In the genomic region with DNA sequence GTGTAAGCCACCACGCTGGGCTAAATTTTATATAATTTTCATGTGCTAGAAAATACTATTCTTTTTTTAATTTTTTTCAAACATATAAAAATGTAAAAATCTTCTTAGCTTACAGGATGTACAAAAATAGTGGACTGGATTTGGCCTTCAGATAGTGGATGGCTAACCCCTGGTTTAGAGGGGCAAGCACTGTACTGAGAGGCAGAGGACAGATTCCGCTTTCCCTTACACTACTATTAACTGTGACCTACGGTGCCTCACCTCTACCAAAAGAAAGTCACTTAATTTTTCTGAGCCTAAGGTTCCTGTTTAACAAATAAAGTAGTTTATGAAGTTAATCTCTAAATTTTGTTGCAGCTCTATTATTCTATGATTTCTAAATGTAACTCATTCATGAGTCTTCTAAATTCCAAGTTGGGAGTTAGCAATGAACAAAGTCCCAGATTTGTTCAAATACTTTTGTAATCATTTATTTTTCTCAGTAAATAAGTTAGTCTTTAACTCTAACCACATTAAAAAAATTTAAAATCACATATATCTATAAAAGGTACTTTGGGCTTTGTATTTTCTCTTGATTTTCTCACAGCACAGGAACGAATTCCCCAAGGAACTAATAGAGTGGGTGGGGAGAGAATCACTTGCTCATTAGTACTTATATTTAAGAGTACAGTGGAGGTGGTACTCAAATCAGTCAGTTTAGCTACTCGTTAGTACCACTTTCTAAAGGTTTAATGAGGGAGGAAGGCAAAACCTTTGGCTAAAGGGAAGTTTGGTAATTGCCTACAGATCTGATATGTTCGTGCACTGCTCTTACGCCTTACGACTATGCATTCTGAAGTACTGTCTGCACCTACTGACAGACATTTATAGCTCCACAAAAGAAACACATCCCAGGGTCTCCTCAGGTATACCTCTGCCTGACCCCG, we compare ENCODE assay signal across 18 cellular contexts. TPM values are rescaled to one million over a fixed set of nuclear protein-coding genes. Genes with fewer than 3 reads are reported as not detected.
DNase-seq lines count a peak whose midpoint lies in the region; ATAC-seq and TF ChIP-seq lines count a peak whose summit lies in the region.
"Had no signal": no experiment of that assay in that cellular context is flagged by ENCODE, and none has a peak within 500 bp of the region (broad histone marks: within the 10 kb centered on the region; RNA-seq: fewer than 3 reads in every experiment).

No MANE protein-coding gene starts in this region.

- H3K23ac ChIP-seq in mesendoderm (ENCODE audit: low read length), result no peak overlapping the region

- no peaks in the 10 kb centered on the region for H3K27me3 ChIP-seq in Karpas-422 (ENCODE audit: low read length)
- H3K27me3 ChIP-seq in PC-9 (ENCODE audit: insufficient read depth, low read depth), result no peaks in the 10 kb centered on the region
- no peaks in the 10 kb centered on the region for H3K27me3 ChIP-seq in mesendoderm (ENCODE audit: insufficient read depth, low read length, poor library complexity)

- H3K27ac ChIP-seq in Karpas-422 (ENCODE audit: low read length), result no peak overlapping the region
- H3K27ac ChIP-seq in PC-9, result no peak overlapping the region
- no peak overlapping the region for H3K27ac ChIP-seq in mesendoderm (ENCODE audit: low read depth, low read length)

- no peaks in the 10 kb centered on the region for H3K36me3 Mint-ChIP-seq in MCF 10A (ENCODE audit: insufficient read depth, unreplicated experiment)
- no peaks in the 10 kb centered on the region for H3K36me3 Mint-ChIP-seq in activated T-cell treated with anti-CD3 and anti-CD28 coated beads, Interleukin-2, amount 50 U/mL, for 72 hours (ENCODE audit: insufficient read depth in 2 of 2)
- H3K36me3 Mint-ChIP-seq: CD4-positive, alpha-beta memory T cell had no signal

- no peak overlapping the region for H4K8ac ChIP-seq in mesendoderm (ENCODE audit: low read depth, low read length)

- no peaks in the 10 kb centered on the region for H3F3A ChIP-seq in PC-9 (ENCODE audit: insufficient read depth, low read depth)

- no peaks in the 10 kb centered on the region for H3K9me3 Mint-ChIP-seq in MCF 10A (ENCODE audit: unreplicated experiment)
- peaks cover 2 to 7% of the 10 kb centered on the region in 2 donors for H3K9me3 Mint-ChIP-seq in activated T-cell treated with anti-CD3 and anti-CD28 coated beads, Interleukin-2, amount 50 U/mL, for 72 hours
- H3K9me3 Mint-ChIP-seq: GM23338 had no signal

- H3K79me2 ChIP-seq in Karpas-422 (ENCODE audit: low read length) (no peaks in the 10 kb centered on the region), PC-9 (ENCODE audit: low read depth) (no peaks in the 10 kb centered on the region), mesendoderm (ENCODE audit: control insufficient read depth, insufficient read depth, low read length) (no peaks in the 10 kb centered on the region)

- peak; percentile 25 for DNase-seq in Karpas-422
- DNase-seq in PC-9, result no peak
- no peak for DNase-seq in left lobe of liver (ENCODE audit: low spot score)
- no peak for DNase-seq in MCF 10A (ENCODE audit: unreplicated experiment)
- no peak for DNase-seq in mesendoderm
- DNase-seq in activated T-cell treated with anti-CD3 and anti-CD28 coated beads, Interleukin-2, amount 50 U/mL, for 72 hours, result no peak
- DNase-seq: C1 segment of cervical spinal cord; Calu3; CD4-positive, alpha-beta memory T cell; COR-L47; DMS79; EL; GDM1; HCEC 1CT had no signal

- H3K27ac Mint-ChIP-seq in MCF 10A (ENCODE audit: low read depth, unreplicated experiment), result no peak overlapping the region
- H3K27ac Mint-ChIP-seq in activated T-cell treated with anti-CD3 and anti-CD28 coated beads, Interleukin-2, amount 50 U/mL, for 72 hours, result no peak overlapping the region
- H3K27ac Mint-ChIP-seq: CD4-positive, alpha-beta memory T cell; GM23338 had no signal

- peaks cover 2% of the 10 kb centered on the region for H3K4me1 Mint-ChIP-seq in MCF 10A (ENCODE audit: insufficient read depth, unreplicated experiment)
- H3K4me1 Mint-ChIP-seq in activated T-cell treated with anti-CD3 and anti-CD28 coated beads, Interleukin-2, amount 50 U/mL, for 72 hours (ENCODE audit: low read depth), result no peaks in the 10 kb centered on the region
- H3K4me1 Mint-ChIP-seq: CD4-positive, alpha-beta memory T cell; GM23338 had no signal

- no CpG with 5 or more reads among the region's 9 CpGs for WGBS in mesendoderm (ENCODE audit: extremely low coverage, insufficient coverage, low lambda C conversion rate)

- intact Hi-C loops in PC-9 (cut with micrococcal nuclease; ENCODE audit: unreplicated experiment) (no loop called here), MCF 10A (cut with micrococcal nuclease) (no loop called here)

- no peak overlapping the region for H3K56ac ChIP-seq in mesendoderm (ENCODE audit: low read length)

- no peak overlapping the region for H3K4me3 ChIP-seq in Karpas-422 (ENCODE audit: low read length)
- H3K4me3 ChIP-seq in PC-9, result no peak overlapping the region
- H3K4me3 ChIP-seq in mesendoderm (ENCODE audit: low read length), result no peak overlapping the region
- H3K4me3 ChIP-seq: GM23338 had no signal

- no peak overlapping the region for H3K4me2 ChIP-seq in Karpas-422 (ENCODE audit: low read depth, low read length, poor library complexity, severe bottlenecking)
- no peak overlapping the region for H3K4me2 ChIP-seq in PC-9
- H3K4me2 ChIP-seq in mesendoderm (ENCODE audit: low read length), result no peak overlapping the region
- H3K4me2 ChIP-seq: GM23338 had no signal

- no peak overlapping the region for H2AK5ac ChIP-seq in mesendoderm (ENCODE audit: low read length)

- H3K4ac ChIP-seq in mesendoderm (ENCODE audit: low read depth, low read length), result no peak overlapping the region

- H3K4me3 Mint-ChIP-seq in MCF 10A (ENCODE audit: unreplicated experiment), result no peak overlapping the region
- no peak overlapping the region for H3K4me3 Mint-ChIP-seq in activated T-cell treated with anti-CD3 and anti-CD28 coated beads, Interleukin-2, amount 50 U/mL, for 72 hours
- H3K4me3 Mint-ChIP-seq: CD4-positive, alpha-beta memory T cell; GM23338 had no signal

- H3K9me3 ChIP-seq in Karpas-422 (ENCODE audit: low read length) (no peaks in the 10 kb centered on the region), PC-9 (ENCODE audit: insufficient read depth, low read depth) (no peaks in the 10 kb centered on the region)

- CTCF ChIA-PET in PC-9 (lab: Charles Lee) (no interaction called here), MCF 10A (lab: Yijun Ruan, JAX) (no interaction called here)

- no peak for TF ChIP-seq CTCF in PC-9 (conservative IDR thresholded peaks at IDR 0.05)
- no peak for TF ChIP-seq CTCF in MCF 10A (IDR thresholded peaks at IDR 0.05; ENCODE audit: unreplicated experiment)

- no peak overlapping the region for H3K18ac ChIP-seq in mesendoderm (ENCODE audit: low read length)

- no TSS peak for BruUV-seq in PC-9 (replicated peaks; lab: Mats Ljungman, UMichigan)
- no TSS peak for BruUV-seq in MCF 10A (replicated peaks; lab: Mats Ljungman, UMichigan)

- no peaks in the 10 kb centered on the region; the same call in 1 of the 2 replicates for H3K9me2 ChIP-seq in Karpas-422 (replicated peaks; ENCODE audit: insufficient read depth, low read length)
- no peaks in the 10 kb centered on the region for H3K9me2 ChIP-seq in PC-9 (ENCODE audit: insufficient read depth)

- POLR2A ChIA-PET in PC-9 (lab: Charles Lee; ENCODE audit: unreplicated experiment) (no interaction called here), MCF 10A (lab: Yijun Ruan, JAX) (no interaction called here)

- H2AFZ ChIP-seq in Karpas-422 (ENCODE audit: low read length), result no peak overlapping the region
- H2AFZ ChIP-seq in PC-9, result 0 out of 2 replicates have a peak overlapping the region, but pooled peaks have one; percentile 58
- H2AFZ ChIP-seq: GM23338 had no signal

- no peaks in the 10 kb centered on the region for H4K20me1 ChIP-seq in Karpas-422 (ENCODE audit: insufficient read depth, low read depth, low read length)
- no peaks in the 10 kb centered on the region for H4K20me1 ChIP-seq in PC-9 (ENCODE audit: insufficient read depth)

- H2BK5ac ChIP-seq in mesendoderm (ENCODE audit: low read length), result no peak overlapping the region

- H3K36me3 ChIP-seq in Karpas-422 (ENCODE audit: insufficient read depth, low read length) (no peaks in the 10 kb centered on the region), PC-9 (ENCODE audit: low read depth) (no peaks in the 10 kb centered on the region), mesendoderm (ENCODE audit: control insufficient read depth, insufficient read depth, low read length) (no peaks in the 10 kb centered on the region)

- no peak overlapping the region for H2BK120ac ChIP-seq in mesendoderm (ENCODE audit: low read depth, low read length)

- no peaks in the 10 kb centered on the region for H3K79me1 ChIP-seq in mesendoderm (ENCODE audit: low read length)

- no peak overlapping the region for H4K5ac ChIP-seq in mesendoderm (ENCODE audit: low read length)

- no peaks in the 10 kb centered on the region for H3K27me3 Mint-ChIP-seq in MCF 10A (ENCODE audit: insufficient read depth, unreplicated experiment)
- H3K27me3 Mint-ChIP-seq in activated T-cell treated with anti-CD3 and anti-CD28 coated beads, Interleukin-2, amount 50 U/mL, for 72 hours (ENCODE audit: low read depth), result no peaks in the 10 kb centered on the region
- H3K27me3 Mint-ChIP-seq: CD4-positive, alpha-beta memory T cell had no signal

- peaks cover 4% of the 10 kb centered on the region for H3K4me1 ChIP-seq in Karpas-422 (ENCODE audit: low read length)
- no peaks in the 10 kb centered on the region for H3K4me1 ChIP-seq in PC-9 (replicated peaks; ENCODE audit: insufficient read depth)
- H3K4me1 ChIP-seq in mesendoderm (ENCODE audit: control insufficient read depth, low read depth, low read length), result no peaks in the 10 kb centered on the region

- peak; percentile 65 for ATAC-seq in left lobe of liver
- no peak for ATAC-seq in activated T-cell treated with anti-CD3 and anti-CD28 coated beads, Interleukin-2, amount 50 U/mL, for 72 hours (replicated peaks in 1 of 2)
- ATAC-seq: GM23338 had no signal

- no peak overlapping the region for H3K9ac ChIP-seq in Karpas-422 (ENCODE audit: low read length)
- H3K9ac ChIP-seq in mesendoderm (ENCODE audit: low read length), result no peak overlapping the region

- H2BK15ac ChIP-seq in mesendoderm (replicated peaks; ENCODE audit: low read depth), result no peak overlapping the region

RNA-seq across cellular contexts. Expression of a gene that starts 33.7 kb away (rescaled TPM):
- not detected in 2 replicates for total RNA-seq in Karpas-422 (2014; rRNA removed; shearing (Covaris generic); ENCODE audit: low replicate concordance)
- not detected in 2 replicates for total RNA-seq in PC-9 (2021)
- not detected for total RNA-seq in left lobe of liver
- not detected in 2 replicates for total RNA-seq in MCF 10A (2022)
- not detected for polyA plus RNA-seq in mesendoderm (2013, experiment 1 of 2)
- polyA plus RNA-seq in mesendoderm (2013, experiment 2 of 2), result not detected
- not detected for total RNA-seq in activated T-cell treated with anti-CD3 and anti-CD28 coated beads, Interleukin-2, amount 50 U/mL, for 72 hours
- total RNA-seq: A172; A673; Calu3; CD4-positive, alpha-beta memory T cell; GM23338 had no signal
- polyA plus RNA-seq: BJ; CD4-positive, alpha-beta memory T cell; GM23338 had no signal
